In genomic region chr10:12835709-12836108, GRCh38 we compare ENCODE assay signal across 14 cellular contexts.
DNase-seq lines count a peak whose midpoint lies in the region; ATAC-seq and TF ChIP-seq lines count a peak whose summit lies in the region.
"Had no signal": no experiment of that assay in that cellular context is flagged by ENCODE, and none has a peak within 500 bp of the region (broad histone marks: within the 10 kb centered on the region; RNA-seq: fewer than 3 reads in every experiment).

No MANE protein-coding gene starts in this region.

- H3K4me1 Mint-ChIP-seq in Calu3 (ENCODE audit: low read depth, unreplicated experiment) = no peaks in the 10 kb centered on the region
- H3K4me1 Mint-ChIP-seq: CD14-positive monocyte; stimulated activated memory B cell treated with anti-CD40 and anti-IgM and Interleukin-4, amounts not matched to agents 10 μg/mL and 1 μg/mL and 100 μg/mL, for 72 hours had no signal

- intact Hi-C loops in Calu3 (cut with micrococcal nuclease; ENCODE audit: unreplicated experiment) = no loop called here

- H3K9me3 Mint-ChIP-seq in Calu3 (ENCODE audit: low read depth, unreplicated experiment) = no peaks in the 10 kb centered on the region
- H3K9me3 Mint-ChIP-seq: mesothelial cell of epicardium; stimulated activated memory B cell treated with anti-CD40 and anti-IgM and Interleukin-4, amounts not matched to agents 10 μg/mL and 1 μg/mL and 100 μg/mL, for 72 hours had no signal

- BruUV-seq in Calu3 (replicated peaks; lab: Mats Ljungman, UMichigan) = no TSS peak

- peak; percentile 11 for DNase-seq in Calu3
- peak; percentile 86 for DNase-seq in RKO (ENCODE audit: low spot score)
- DNase-seq in fibroblast of gingiva (ENCODE audit: low read depth) = peak; percentile 29
- DNase-seq in pulmonary artery endothelial cell (ENCODE audit: low read depth, low spot score) = peak; percentile 52
- no peak for DNase-seq in GOT3 (lab: John Stamatoyannopoulos, UW)
- DNase-seq in central memory CD4-positive, alpha-beta T cell = no peak
- DNase-seq in activated CD8-positive, alpha-beta memory T cell treated with anti-CD3 and anti-CD28 coated beads, Interleukin-2, amount 50 U/mL, for 48 hours = no peak
- DNase-seq: NCI-H2081; stimulated activated CD4-positive, alpha-beta T cell treated with anti-CD3 and anti-CD28 coated beads, Interleukin-2, amount 100 ng/mL, for 48 hours had no signal

- H3K36me3 Mint-ChIP-seq in Calu3 (ENCODE audit: insufficient read depth, unreplicated experiment) = no peaks in the 10 kb centered on the region
- H3K36me3 Mint-ChIP-seq: CD14-positive monocyte, mesothelial cell of epicardium had no signal

- no peak overlapping the region for H3K4me3 Mint-ChIP-seq in Calu3 (ENCODE audit: low read depth, unreplicated experiment)
- H3K4me3 Mint-ChIP-seq: brain; CD14-positive monocyte; mesothelial cell of epicardium; stimulated activated memory B cell treated with anti-CD40 and anti-IgM and Interleukin-4, amounts not matched to agents 10 μg/mL and 1 μg/mL and 100 μg/mL, for 72 hours had no signal

- TF ChIP-seq CTCF in Calu3 (IDR thresholded peaks at IDR 0.05; ENCODE audit: unreplicated experiment) = no peak

- CTCF ChIA-PET in Calu3 (lab: Charles Lee) = no interaction called here

- no peak overlapping the region for H3K27ac Mint-ChIP-seq in Calu3 (ENCODE audit: unreplicated experiment)
- H3K27ac Mint-ChIP-seq: CD14-positive monocyte; mesothelial cell of epicardium; stimulated activated memory B cell treated with anti-CD40 and anti-IgM and Interleukin-4, amounts not matched to agents 10 μg/mL and 1 μg/mL and 100 μg/mL, for 72 hours had no signal

- H3K27me3 Mint-ChIP-seq in Calu3 (ENCODE audit: unreplicated experiment) = peaks cover 92% of the 10 kb centered on the region
- H3K27me3 Mint-ChIP-seq: stimulated activated memory B cell treated with anti-CD40 and anti-IgM and Interleukin-4, amounts not matched to agents 10 μg/mL and 1 μg/mL and 100 μg/mL, for 72 hours had no signal

- no peak for ATAC-seq in HG03520 (IDR thresholded peaks at IDR 0.05; ENCODE audit: unreplicated experiment)
- ATAC-seq: stimulated activated memory B cell treated with anti-CD40 and anti-IgM and Interleukin-4, amounts not matched to agents 10 μg/mL and 1 μg/mL and 100 μg/mL, for 72 hours had no signal

Comparison
In these comparisons a context has a peak if more than half of its experiments do, and no peak if none do; other contexts are left out.
1. DNase-seq: peak in Calu3 (single experiment), RKO (single experiment), fibroblast of gingiva (single experiment) and pulmonary artery endothelial cell (single experiment); none in GOT3 (single experiment), central memory CD4-positive, alpha-beta T cell (single experiment) and activated CD8-positive, alpha-beta memory T cell treated with anti-CD3 and anti-CD28 coated beads, Interleukin-2, amount 50 U/mL, for 48 hours (single experiment).